Comparison of ENCODE assay signal across 8 cellular contexts in the genomic region with DNA sequence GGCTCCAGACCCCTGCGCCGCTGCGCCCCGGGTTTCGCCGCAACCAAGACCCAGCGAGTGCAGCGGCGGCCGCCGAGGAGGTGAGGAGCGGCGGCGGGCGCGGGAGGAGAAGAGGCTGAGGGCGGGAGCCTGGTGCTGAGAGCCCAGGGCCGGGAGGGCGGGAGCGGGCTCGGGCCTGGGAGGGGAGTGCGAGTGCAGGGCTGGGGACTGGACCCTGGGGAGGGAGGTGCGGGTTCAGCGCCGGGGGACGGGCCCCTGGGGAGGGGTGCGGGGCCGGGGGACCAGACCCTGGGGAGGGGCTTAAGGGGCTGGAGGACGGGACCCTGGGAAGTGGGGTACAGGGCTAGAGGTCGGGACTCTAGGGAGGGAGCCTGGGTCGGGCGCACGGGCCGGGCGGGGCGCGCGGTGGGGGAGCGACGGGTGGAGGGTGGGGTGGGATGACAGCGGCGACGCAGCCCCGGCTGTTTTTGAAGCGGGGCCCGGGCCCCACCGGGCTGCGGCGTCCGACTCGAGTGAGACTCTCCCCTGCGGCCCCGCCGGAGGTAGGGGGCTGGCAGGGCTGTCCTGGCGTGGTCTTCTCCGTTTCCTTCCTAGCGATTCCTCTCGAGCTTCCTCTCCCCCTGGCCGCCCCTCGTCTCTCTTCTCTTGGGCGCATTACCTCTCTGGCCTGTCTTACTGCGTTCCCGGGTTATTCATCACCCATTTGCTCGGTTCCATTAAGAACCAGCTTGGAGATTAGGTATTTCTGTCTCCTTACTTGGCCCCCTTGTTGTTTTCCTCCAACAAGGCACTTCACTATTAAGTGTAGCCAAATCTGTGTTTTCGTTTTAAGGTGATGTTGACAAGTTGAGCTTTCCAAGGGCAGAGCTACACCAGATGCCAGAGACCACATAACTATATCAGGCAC. TPM values are rescaled to one million over a fixed set of nuclear protein-coding genes. Genes with fewer than 3 reads are reported as not detected.
A peak's percentile ranks its signal among the peaks of the same experiment; 100 is the strongest.
DNase-seq lines count a peak whose midpoint lies in the region; ATAC-seq and TF ChIP-seq lines count a peak whose summit lies in the region.

No MANE protein-coding gene starts in this region.

- H3K27me3 ChIP-seq in CD4-positive, alpha-beta memory T cell (ENCODE audit: insufficient read depth, low read length): no peaks in the 10 kb centered on the region
- H3K27me3 ChIP-seq in HUES64 (ENCODE audit: insufficient read depth, low read length) (no peaks in the 10 kb centered on the region), esophagus squamous epithelium (no peaks in the 10 kb centered on the region)

- peak in 4 of 5 donors; percentile 14 to 57 (median 23) for DNase-seq in CD4-positive, alpha-beta memory T cell
- DNase-seq in activated T-cell treated with anti-CD3 and anti-CD28 coated beads for 48 hours (ENCODE audit: low read depth): peak; percentile 24
- no peak for DNase-seq in esophagus squamous epithelium (lab: John Stamatoyannopoulos, UW)
- DNase-seq in natural killer cell treated with Interleukin-12 subunit alpha and Interleukin-12 subunit beta and Interleukin-15 and Interleukin-18, amount 100 ng/mL, for 72 hours (ENCODE audit: low spot score): no peak
- no peak for DNase-seq in putamen (ENCODE audit: low spot score)

- no peaks in the 10 kb centered on the region for H3K9me3 ChIP-seq in CD4-positive, alpha-beta memory T cell (ENCODE audit: control insufficient read depth in 1 of 2, low read length in 2 of 2)
- no peaks in the 10 kb centered on the region for H3K9me3 ChIP-seq in HUES64 (ENCODE audit: insufficient read depth, low read depth, low read length)
- H3K9me3 ChIP-seq in esophagus squamous epithelium: no peaks in the 10 kb centered on the region

- peaks cover 71% of the 10 kb centered on the region for H3K4me1 ChIP-seq in CD4-positive, alpha-beta memory T cell (ENCODE audit: insufficient read depth, low read length)
- H3K4me1 ChIP-seq in HUES64 (ENCODE audit: insufficient read depth, low read length): peaks cover 18% of the 10 kb centered on the region; the same call in 1 of the 2 replicates
- peaks cover 22 to 69% (median 51%) of the 10 kb centered on the region in 3 donors for H3K4me1 ChIP-seq in esophagus squamous epithelium
- no peaks in the 10 kb centered on the region for H3K4me1 ChIP-seq in urinary bladder (ENCODE audit: insufficient read depth)

- H3K36me3 Mint-ChIP-seq in CD4-positive, alpha-beta memory T cell: peaks cover 7 to 41% of the 10 kb centered on the region in 2 donors
- peaks cover 17% of the 10 kb centered on the region for H3K36me3 Mint-ChIP-seq in natural killer cell treated with Interleukin-12 subunit alpha and Interleukin-12 subunit beta and Interleukin-15 and Interleukin-18, amount 100 ng/mL, for 72 hours

- ATAC-seq in GM21381 (IDR thresholded peaks at IDR 0.05; ENCODE audit: unreplicated experiment): peak; percentile 24
- ATAC-seq in natural killer cell treated with Interleukin-12 subunit alpha and Interleukin-12 subunit beta and Interleukin-15 and Interleukin-18, amount 100 ng/mL, for 72 hours: peak; percentile 55 to 58

- POLR2A ChIA-PET in CD4-positive, alpha-beta memory T cell (lab: Charles Lee; ENCODE audit: partially characterized antibody): interaction anchor here (0.6 to 4.3 kb wide), 7 partner anchors 10 to 249 kb away, joined by 3 to 71 read pairs (median 5); a partner anchor contains a TSS

- no peak for TF ChIP-seq CTCF in esophagus squamous epithelium (IDR thresholded peaks at IDR 0.05)

- peak overlapping the region; percentile 88 for H3K27ac ChIP-seq in CD4-positive, alpha-beta memory T cell (ENCODE audit: low read depth, low read length)
- peak overlapping the region; percentile 76 for H3K27ac ChIP-seq in HUES64 (ENCODE audit: low read depth, low read length)
- H3K27ac ChIP-seq in esophagus squamous epithelium: peak overlapping the region; percentile 98 to 99 (median 98)
- H3K27ac ChIP-seq in urinary bladder (ENCODE audit: low read depth): peak overlapping the region; percentile 84

- H3K9ac ChIP-seq in HUES64 (ENCODE audit: low read depth, low read length): peak overlapping the region; percentile 83

- no peak for TF ChIP-seq POLR2A in esophagus squamous epithelium (IDR thresholded peaks at IDR 0.05)

- under 1% methylated on average over 65 of the region's 65 CpGs for WGBS in HUES64
- WGBS in esophagus squamous epithelium, 2 donors: 0% methylated on average over 23 to 32 of the region's 65 CpGs
- WGBS in urinary bladder: under 1% methylated on average over 65 of the region's 65 CpGs

- H3K4me1 Mint-ChIP-seq in CD4-positive, alpha-beta memory T cell: peaks cover 45 to 79% (median 53%) of the 10 kb centered on the region in 4 donors
- H3K4me1 Mint-ChIP-seq in natural killer cell treated with Interleukin-12 subunit alpha and Interleukin-12 subunit beta and Interleukin-15 and Interleukin-18, amount 100 ng/mL, for 72 hours (ENCODE audit: low read depth in 2 of 2): peaks cover 37 to 53% of the 10 kb centered on the region in 2 donors

- H3K4me3 ChIP-seq in CD4-positive, alpha-beta memory T cell (ENCODE audit: low read length in 2 of 2): peak overlapping the region; percentile 31 to 64
- H3K4me3 ChIP-seq in HUES64 (ENCODE audit: low read length) (peak overlapping the region; percentile 80), esophagus squamous epithelium (peak overlapping the region; percentile 69 to 99 (median 90)), urinary bladder (ENCODE audit: low read depth, low read length) (peak overlapping the region; percentile 99)

- peak overlapping the region; percentile 92 to 98 (median 97) for H3K27ac Mint-ChIP-seq in CD4-positive, alpha-beta memory T cell
- peak overlapping the region; percentile 89 to 97 for H3K27ac Mint-ChIP-seq in natural killer cell treated with Interleukin-12 subunit alpha and Interleukin-12 subunit beta and Interleukin-15 and Interleukin-18, amount 100 ng/mL, for 72 hours

- intact Hi-C loops in CD4-positive, alpha-beta memory T cell (cut with micrococcal nuclease): loop anchor here (5.0 to 10.0 kb wide), 4 partner anchors 83 to 667 kb away; a partner anchor contains a TSS
- intact Hi-C loops in esophagus squamous epithelium (cut with DNase I): no loop called here

- peak overlapping the region; percentile 93 to 99 (median 97) for H3K4me3 Mint-ChIP-seq in CD4-positive, alpha-beta memory T cell
- H3K4me3 Mint-ChIP-seq in natural killer cell treated with Interleukin-12 subunit alpha and Interleukin-12 subunit beta and Interleukin-15 and Interleukin-18, amount 100 ng/mL, for 72 hours: peak overlapping the region; percentile 98

- CTCF ChIA-PET in CD4-positive, alpha-beta memory T cell (lab: Charles Lee; ENCODE audit: partially characterized antibody): interaction anchor here (0.7 to 1.8 kb wide), 4 partner anchors 8 to 14 kb away, joined by 3 to 13 read pairs (median 4); no protein-coding TSS in a partner anchor

- H3K9me3 Mint-ChIP-seq in CD4-positive, alpha-beta memory T cell: peaks cover 0 to 2% (median 0%) of the 10 kb centered on the region in 8 donors
- H3K9me3 Mint-ChIP-seq in natural killer cell treated with Interleukin-12 subunit alpha and Interleukin-12 subunit beta and Interleukin-15 and Interleukin-18, amount 100 ng/mL, for 72 hours: no peaks in the 10 kb centered on the region

- H3K27me3 Mint-ChIP-seq in CD4-positive, alpha-beta memory T cell: no peaks in the 10 kb centered on the region
- no peaks in the 10 kb centered on the region for H3K27me3 Mint-ChIP-seq in natural killer cell treated with Interleukin-12 subunit alpha and Interleukin-12 subunit beta and Interleukin-15 and Interleukin-18, amount 100 ng/mL, for 72 hours

- H3K36me3 ChIP-seq in CD4-positive, alpha-beta memory T cell (ENCODE audit: insufficient read depth, low read length): peaks cover 12% of the 10 kb centered on the region
- H3K36me3 ChIP-seq in HUES64 (ENCODE audit: insufficient read depth, low read length) (peaks cover 38% of the 10 kb centered on the region), esophagus squamous epithelium (peaks cover 0 to 16% (median 5%) of the 10 kb centered on the region in 3 donors), urinary bladder (ENCODE audit: insufficient read depth) (peaks cover 3% of the 10 kb centered on the region)

RNA-seq across cellular contexts. Expression of a gene that starts 0.7 kb away (rescaled TPM):
- 100 to 1,000 TPM; 142 to 158 TPM for total RNA-seq in CD4-positive, alpha-beta memory T cell
- polyA plus RNA-seq in CD4-positive, alpha-beta memory T cell: 10 to 100 TPM; 40.1 to 63.3 TPM
- 62.6 TPM for polyA plus RNA-seq in HUES64 (2013, experiment 1 of 2)
- 56.7 TPM for polyA plus RNA-seq in HUES64 (2013, experiment 2 of 2)
- total RNA-seq in esophagus squamous epithelium (10 to 100 TPM; 53.7 to 96.4 (median 59.9) TPM), urinary bladder (44.3 TPM)
- total RNA-seq in natural killer cell treated with Interleukin-12 subunit alpha and Interleukin-12 subunit beta and Interleukin-15 and Interleukin-18, amount 100 ng/mL, for 72 hours: 100 to 1,000 TPM; 124 to 185 TPM
- polyA plus RNA-seq in urinary bladder: 17.6 TPM

Comparison
In these comparisons a context has a peak if more than half of its experiments do, and no peak if none do; other contexts are left out.
1. DNase-seq: peak in CD4-positive, alpha-beta memory T cell (4 of 5) and activated T-cell treated with anti-CD3 and anti-CD28 coated beads for 48 hours (single experiment); none in esophagus squamous epithelium (single experiment), natural killer cell treated with Interleukin-12 subunit alpha and Interleukin-12 subunit beta and Interleukin-15 and Interleukin-18, amount 100 ng/mL, for 72 hours (single experiment) and putamen (single experiment).
2. H3K4me3 ChIP-seq: peak in every context shown above with its lines; median percentile 99 in urinary bladder; 90 in esophagus squamous epithelium; 80 in HUES64; 48 in CD4-positive, alpha-beta memory T cell.
3. Peak in every context shown above with its lines, with median percentiles within 50 percentile points of each other: H3K27ac ChIP-seq.